Comparison of ENCODE assay signal across 9 cellular contexts in the genomic region with DNA sequence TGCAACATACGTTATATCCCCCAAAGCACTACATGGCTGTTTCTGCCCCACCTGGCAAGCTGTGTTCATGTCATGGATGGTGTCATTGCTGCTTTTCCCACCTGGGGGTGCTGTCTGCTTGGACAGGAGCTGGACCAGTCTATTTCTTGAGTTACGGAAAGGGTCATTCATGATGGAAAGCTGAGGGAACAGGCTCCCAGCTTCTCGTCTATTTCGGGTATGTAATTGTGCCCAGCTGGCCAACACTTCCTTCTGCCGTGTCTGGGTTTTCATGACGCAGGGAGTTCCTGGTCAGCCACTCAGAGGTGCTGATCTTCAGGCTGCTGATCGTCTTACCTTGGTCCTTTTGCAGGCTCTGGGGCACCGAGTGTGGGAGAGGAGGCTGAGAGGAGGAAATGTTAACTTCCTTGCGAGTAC. TPM values are rescaled to one million over a fixed set of nuclear protein-coding genes. Genes with fewer than 3 reads are reported as not detected.
A peak's percentile ranks its signal among the peaks of the same experiment; 100 is the strongest.
DNase-seq lines count a peak whose midpoint lies in the region; ATAC-seq, FAIRE-seq and TF ChIP-seq lines count a peak whose summit lies in the region.
"Had no signal": no experiment of that assay in that cellular context is flagged by ENCODE, and none has a peak within 500 bp of the region (broad histone marks: within the 10 kb centered on the region; RNA-seq: fewer than 3 reads in every experiment).

No MANE protein-coding gene starts in this region.

- no peaks in the 10 kb centered on the region for H3K9me3 ChIP-seq in K562 (replicated peaks; ENCODE audit: control insufficient read depth, insufficient read depth, low read depth, low read length)
- H3K9me3 ChIP-seq: BLaER1 treated with 17β-estradiol and CSF1 and Interleukin-3, amounts not matched to agents 10 nM and 100 nM had no signal

- peak; percentile 15 for FAIRE-seq in K562 (lab: Jason Lieb, UNC)

- no peaks in the 10 kb centered on the region for H3K4me1 ChIP-seq in K562 (replicated peaks in 1 of 2; ENCODE audit: control insufficient read depth in 2 of 2, insufficient read depth in 2 of 2, low read length in 2 of 2)

- no peak overlapping the region for H3K27ac ChIP-seq in K562 (ENCODE audit: extremely low read depth, low read depth, low read length)
- H3K27ac ChIP-seq: BLaER1 treated with 17β-estradiol and CSF1 and Interleukin-3, amounts not matched to agents 10 nM and 100 nM had no signal

- H3K4me3 ChIP-seq in K562 (no peak overlapping the region), kidney epithelial cell (ENCODE audit: low read depth, low read length) (no peak overlapping the region)
- H3K4me3 ChIP-seq: BLaER1 treated with 17β-estradiol and CSF1 and Interleukin-3, amounts not matched to agents 10 nM and 100 nM had no signal

- no peak overlapping the region for H3K4me3 Mint-ChIP-seq in type B pancreatic cell

- H3K9ac ChIP-seq in K562 (ENCODE audit: insufficient read depth in 1 of 2, low read depth in 2 of 2, low read length in 2 of 2) = no peak overlapping the region
- H3K9ac ChIP-seq: BLaER1 treated with 17β-estradiol and CSF1 and Interleukin-3, amounts not matched to agents 10 nM and 100 nM had no signal

- no peak for TF ChIP-seq EP300 in K562 (IDR thresholded peaks at IDR 0.05; ENCODE audit: low read length)

- peaks cover 6% of the 10 kb centered on the region for H3K4me1 Mint-ChIP-seq in type B pancreatic cell (ENCODE audit: unreplicated experiment)

- intact Hi-C loops in K562 (cut with micrococcal nuclease) = loop anchor here (5.0 kb wide), 1 partner anchor 288 kb away; no protein-coding TSS in a partner anchor

- BruUV-seq in K562 (replicated peaks; lab: Mats Ljungman, UMichigan) = no TSS peak

- WGBS in K562 (ENCODE audit: insufficient coverage, low coverage, missing lambda C conversion rate) = 4% methylated on average over 8 of the region's 9 CpGs

- POLR2A ChIA-PET in K562 (lab: Yijun Ruan, JAX) = interaction anchor here (0.6 kb wide), 1 partner anchor 216 kb away, joined by 3 read pairs; no protein-coding TSS in a partner anchor

- in situ Hi-C loops in K562 (cut with MboI) = no loop called here

- no peaks in the 10 kb centered on the region for H3K36me3 ChIP-seq in K562 (ENCODE audit: control insufficient read depth, insufficient read depth, low read length)
- H3K36me3 ChIP-seq in kidney epithelial cell (ENCODE audit: control insufficient read depth, insufficient read depth, low read length) = no peaks in the 10 kb centered on the region
- H3K36me3 ChIP-seq: BLaER1 treated with 17β-estradiol and CSF1 and Interleukin-3, amounts not matched to agents 10 nM and 100 nM had no signal

- no peak for TF ChIP-seq POLR2A in K562 (conservative IDR thresholded peaks at IDR 0.05)

- CTCF ChIA-PET in K562 (lab: Yijun Ruan, JAX; ENCODE audit: low intra/inter-chr PET ratio) = interaction anchor here (1.1 to 1.2 kb wide), 2 partner anchors 155 to 286 kb away, joined by 3 read pairs; no protein-coding TSS in a partner anchor

- no peaks in the 10 kb centered on the region; a peak in 1 of 5 replicates for H3K27me3 ChIP-seq in K562 (ENCODE audit: control insufficient read depth in 2 of 2, insufficient read depth in 2 of 2, low read length in 2 of 2)
- H3K27me3 ChIP-seq in kidney epithelial cell (ENCODE audit: control insufficient read depth, insufficient read depth, low read length) = no peaks in the 10 kb centered on the region
- H3K27me3 ChIP-seq: BLaER1 treated with 17β-estradiol and CSF1 and Interleukin-3, amounts not matched to agents 10 nM and 100 nM had no signal

- peak; percentile 73; the same call in 2 of the 3 replicates for ATAC-seq in K562
- ATAC-seq in HG03095 (IDR thresholded peaks at IDR 0.05; ENCODE audit: unreplicated experiment) = no peak

- H3K9me1 ChIP-seq in K562 (ENCODE audit: control insufficient read depth, insufficient read depth, low read length) = no peaks in the 10 kb centered on the region

- H4K20me1 ChIP-seq in K562 (replicated peaks; ENCODE audit: control insufficient read depth, insufficient read depth, low read length) = no peaks in the 10 kb centered on the region; the same call in 1 of the 2 replicates
- H4K20me1 ChIP-seq: BLaER1 treated with 17β-estradiol and CSF1 and Interleukin-3, amounts not matched to agents 10 nM and 100 nM had no signal

- H2AFZ ChIP-seq in K562 (ENCODE audit: low read depth, low read length) = no peak overlapping the region

- no peaks in the 10 kb centered on the region for H3K36me3 Mint-ChIP-seq in type B pancreatic cell

- peak in 1 of 2 experiments; percentile 64; a peak in 2 of 4 replicates for TF ChIP-seq RAD21 in K562 (CRISPR knock-in tag; conservative IDR thresholded peaks at IDR 0.05 in 1 of 2, IDR thresholded peaks at IDR 0.05 in 1 of 2)

- peak; percentile 27 for DNase-seq in NCI-H2107 treated with DMSO at 0.1 percent for 48 hours (lab: John Stamatoyannopoulos, UW; ENCODE audit: unreplicated experiment)
- no peak for DNase-seq in NCI-H2107 (lab: John Stamatoyannopoulos, UW)
- DNase-seq in MV-4-11 (lab: John Stamatoyannopoulos, UW) = peak; percentile 16
- peak; percentile 25 to 42 (median 36) for DNase-seq in K562 (ENCODE audit: extremely low read depth in 1 of 4, low spot score in 3 of 4)
- no peak for DNase-seq in kidney epithelial cell (ENCODE audit: low read depth)
- DNase-seq in type B pancreatic cell (ENCODE audit: extremely low spot score, unreplicated experiment) = no peak
- no peak for DNase-seq in NCI-H1092 (lab: John Stamatoyannopoulos, UW)

- peaks cover 3% of the 10 kb centered on the region for H3K27me3 Mint-ChIP-seq in type B pancreatic cell

- H3K9me3 Mint-ChIP-seq in type B pancreatic cell = no peaks in the 10 kb centered on the region

- H3K79me2 ChIP-seq in K562 (ENCODE audit: control insufficient read depth, insufficient read depth, low read length) = no peaks in the 10 kb centered on the region

- TF ChIP-seq CTCF in K562 (IDR thresholded peaks at IDR 0.05 in 2 of 3, conservative IDR thresholded peaks at IDR 0.05 in 1 of 3; ENCODE audit: insufficient read depth in 2 of 3, low read depth in 1 of 3, low read length in 3 of 3) (peak; percentile 57 to 65 (median 62)), kidney epithelial cell (IDR thresholded peaks at IDR 0.05; ENCODE audit: insufficient read depth, low read length, poor library complexity, severe bottlenecking) (peak; percentile 87), type B pancreatic cell (conservative IDR thresholded peaks at IDR 0.05) (peak; percentile 76)

- H3K4me2 ChIP-seq in K562 (ENCODE audit: insufficient read depth, low read length) = no peak overlapping the region
- H3K4me2 ChIP-seq: BLaER1 treated with 17β-estradiol and CSF1 and Interleukin-3, amounts not matched to agents 10 nM and 100 nM had no signal

- H3K27ac Mint-ChIP-seq in type B pancreatic cell = no peak overlapping the region

TF ChIP-seq in K562, 482 proteins besides CTCF, POLR2A, EP300 and RAD21:
- TF ChIP-seq LEF1 (IDR thresholded peaks at IDR 0.05) (no peak), THRA (IDR thresholded peaks at IDR 0.05) (no peak), SMC3 (conservative IDR thresholded peaks at IDR 0.05; ENCODE audit: insufficient read depth, low read depth, low read length) (0 out of 2 replicates have a peak, but pooled peaks have one; percentile 24), STAG1 (CRISPR knock-in tag; IDR thresholded peaks at IDR 0.05; ENCODE audit: borderline replicate concordance) (peak; percentile 71; the same call in 1 of the 2 replicates)
- TF ChIP-seq, protein P1, sequence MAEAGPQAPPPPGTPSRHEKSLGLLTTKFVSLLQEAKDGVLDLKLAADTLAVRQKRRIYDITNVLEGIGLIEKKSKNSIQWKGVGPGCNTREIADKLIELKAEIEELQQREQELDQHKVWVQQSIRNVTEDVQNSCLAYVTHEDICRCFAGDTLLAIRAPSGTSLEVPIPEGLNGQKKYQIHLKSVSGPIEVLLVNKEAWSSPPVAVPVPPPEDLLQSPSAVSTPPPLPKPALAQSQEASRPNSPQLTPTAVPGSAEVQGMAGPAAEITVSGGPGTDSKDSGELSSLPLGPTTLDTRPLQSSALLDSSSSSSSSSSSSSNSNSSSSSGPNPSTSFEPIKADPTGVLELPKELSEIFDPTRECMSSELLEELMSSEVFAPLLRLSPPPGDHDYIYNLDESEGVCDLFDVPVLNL (CRISPR knock-in tag; IDR thresholded peaks at IDR 0.05; ENCODE audit: low read depth) = no peak
TF ChIP-seq in K562: peak in this region for 2.

RNA-seq across cellular contexts. Expression of gene BTBD16, which starts 8.6 kb away (rescaled TPM):
- not detected in 2 replicates for total RNA-seq in K562 (2011; cell fraction: chromatin; rRNA removed; ENCODE audit: low replicate concordance)
- not detected in 2 replicates for total RNA-seq in K562 (2011; cell fraction: nucleolus; rRNA removed)
- total RNA-seq in K562 (2011; cell fraction: nucleoplasm; rRNA removed) = not detected in 2 replicates
- total RNA-seq in K562 (2014; rRNA removed) = not detected in 2 replicates
- total RNA-seq in K562 (2014; rRNA removed; fragmentation: Illumina TruSeq; extraction: Trizol) = not detected in 2 replicates
- total RNA-seq in K562 (2015; rRNA removed; fragmentation: Illumina TruSeq; extraction: Trizol) = not detected in 2 replicates
- not detected in 2 replicates for total RNA-seq in K562 (2021)
- polyA plus RNA-seq in K562 (2011; rRNA removed) = 0.11 TPM in 1 of 2 replicates, not detected in the other
- 0.03 TPM in 1 of 2 replicates, not detected in the other for polyA plus RNA-seq in K562 (2011; cell fraction: cytosol; rRNA removed)
- 0.13 TPM in 1 of 2 replicates, not detected in the other for polyA plus RNA-seq in K562 (2011; cell fraction: nucleus; rRNA removed)
- not detected in 2 replicates for polyA plus RNA-seq in K562 (2012)
- polyA plus RNA-seq in K562 (2014; fragmentation: Illumina TruSeq; extraction: Trizol) = not detected in 2 replicates
- polyA plus RNA-seq in K562 (2014; fragmentation: Nextera tagmentation; extraction: Ambion mirVana) = not detected
- not detected in 2 replicates for polyA plus RNA-seq in K562 (2014; rRNA removed)
- not detected in 2 replicates for polyA minus RNA-seq in K562 (2011; rRNA and poly(A)+ RNA removed)
- polyA minus RNA-seq in K562 (2011; cell fraction: cytosol; rRNA and poly(A)+ RNA removed) = not detected in 2 replicates
- polyA minus RNA-seq in K562 (2011; cell fraction: nucleus; rRNA and poly(A)+ RNA removed) = not detected in 2 replicates
- 2.0 TPM in 1 of 2 replicates, not detected in the other for total RNA-seq in kidney epithelial cell
- total RNA-seq in type B pancreatic cell (ENCODE audit: low replicate concordance) = 0.29 and 0.46 TPM in 2 replicates

Comparison
In these comparisons a context has a peak if more than half of its experiments do, and no peak if none do; other contexts are left out.
1. DNase-seq: peak in NCI-H2107 treated with DMSO at 0.1 percent for 48 hours (single experiment), MV-4-11 (single experiment) and K562 (4 of 4); none in NCI-H2107 (single experiment), kidney epithelial cell (single experiment), type B pancreatic cell (single experiment) and NCI-H1092 (single experiment).
2. Peak in every context shown above with its lines, with median percentiles within 50 percentile points of each other: CTCF ChIP-seq.